Comparison of ENCODE assay signal across 8 cellular contexts in the genomic region with DNA sequence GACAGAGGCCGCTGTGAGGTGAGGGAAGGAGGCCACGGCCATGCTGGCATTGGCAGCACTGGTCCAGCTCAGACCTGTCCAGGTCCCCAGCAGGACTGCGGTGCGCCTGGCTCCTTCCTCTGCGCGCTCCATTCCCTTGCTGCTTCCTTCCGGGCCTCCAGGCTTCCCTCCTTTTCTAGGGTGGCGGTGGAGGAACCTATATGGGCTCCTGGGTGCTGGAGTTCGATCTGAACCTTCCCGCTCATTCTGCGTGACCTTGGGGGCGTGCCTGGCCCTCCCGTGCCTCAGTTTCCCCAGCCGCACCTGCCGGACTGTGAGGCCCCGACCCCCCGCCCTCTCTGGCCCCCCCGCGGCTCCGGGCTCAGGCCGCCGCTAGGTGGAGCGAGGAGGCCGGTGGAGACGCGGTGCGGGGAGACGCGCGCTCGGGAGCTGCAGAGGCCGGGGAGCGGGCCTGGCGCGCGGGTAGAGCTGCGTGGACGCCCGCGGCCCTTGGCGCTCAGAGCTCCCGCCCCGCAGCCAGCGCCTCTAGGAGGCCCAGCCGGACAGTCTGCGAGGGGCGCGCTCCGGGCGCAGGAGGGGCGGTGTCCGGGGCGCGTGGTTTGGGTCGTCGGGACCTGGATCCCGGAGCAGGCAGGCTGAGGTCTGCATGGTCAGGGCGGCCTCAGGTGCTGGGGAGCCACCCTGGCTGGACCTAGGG. TPM values are rescaled to one million over a fixed set of nuclear protein-coding genes. Genes with fewer than 3 reads are reported as not detected.
DNase-seq lines count a peak whose midpoint lies in the region; ATAC-seq and TF ChIP-seq lines count a peak whose summit lies in the region.

No MANE protein-coding gene starts in this region.

- no peak overlapping the region for H3K27ac Mint-ChIP-seq in stimulated activated effector memory CD8-positive, alpha-beta T cell treated with anti-CD3 and anti-CD28 coated beads, Interleukin-12 subunit alpha, Interleukin-12 subunit beta, amount 100 ng/mL, for 72 hours

- no peaks in the 10 kb centered on the region for H3K36me3 Mint-ChIP-seq in stimulated activated effector memory CD8-positive, alpha-beta T cell treated with anti-CD3 and anti-CD28 coated beads, Interleukin-12 subunit alpha, Interleukin-12 subunit beta, amount 100 ng/mL, for 72 hours

- H3K36me3 ChIP-seq in SK-N-MC (ENCODE audit: insufficient read depth, low read length): no peaks in the 10 kb centered on the region

- no peak overlapping the region for H3K9ac ChIP-seq in SK-N-MC (ENCODE audit: insufficient read length)

- H3K9me3 Mint-ChIP-seq in stimulated activated effector memory CD8-positive, alpha-beta T cell treated with anti-CD3 and anti-CD28 coated beads, Interleukin-12 subunit alpha, Interleukin-12 subunit beta, amount 100 ng/mL, for 72 hours: no peaks in the 10 kb centered on the region

- H3K4me3 ChIP-seq in AG09309 (ENCODE audit: control insufficient read depth, low read depth, low read length) (no peak overlapping the region), SK-N-MC (peak overlapping the region; percentile 42; the same call in 1 of the 2 replicates), choroid plexus epithelial cell (ENCODE audit: low read depth, low read length) (peak overlapping the region; percentile 20)

- TF ChIP-seq CTCF in AG09309 (IDR thresholded peaks at IDR 0.05; ENCODE audit: control insufficient read depth, insufficient read depth, low read depth, low read length, missing control alignments): peak; percentile 51
- peak; percentile 53 for TF ChIP-seq CTCF in choroid plexus epithelial cell (conservative IDR thresholded peaks at IDR 0.05; ENCODE audit: low read depth, low read length)

- no peak overlapping the region for H3K4me3 Mint-ChIP-seq in stimulated activated effector memory CD8-positive, alpha-beta T cell treated with anti-CD3 and anti-CD28 coated beads, Interleukin-12 subunit alpha, Interleukin-12 subunit beta, amount 100 ng/mL, for 72 hours

- H3K27ac ChIP-seq in SK-N-MC: no peak overlapping the region

- ATAC-seq in left lobe of liver: peak; percentile 95
- ATAC-seq in stimulated activated effector memory CD8-positive, alpha-beta T cell treated with anti-CD3 and anti-CD28 coated beads, Interleukin-12 subunit alpha, Interleukin-12 subunit beta, amount 100 ng/mL, for 72 hours: peak; percentile 53
- ATAC-seq in GM18498 (IDR thresholded peaks at IDR 0.05; ENCODE audit: unreplicated experiment): no peak

- no peaks in the 10 kb centered on the region for H3K9me3 ChIP-seq in SK-N-MC (ENCODE audit: low read depth, low read length)

- DNase-seq in AG09309 (ENCODE audit: low read depth): no peak
- peak; percentile 82 for DNase-seq in GM19240 (ENCODE audit: insufficient read length, low spot score)
- no peak for DNase-seq in SK-N-MC (ENCODE audit: low read depth, low spot score)
- peak; percentile 59 for DNase-seq in choroid plexus epithelial cell (ENCODE audit: low read depth)
- DNase-seq in left lobe of liver (ENCODE audit: low spot score): peak; percentile 61
- DNase-seq in stimulated activated effector memory CD8-positive, alpha-beta T cell treated with anti-CD3 and anti-CD28 coated beads, Interleukin-12 subunit alpha, Interleukin-12 subunit beta, amount 100 ng/mL, for 72 hours (ENCODE audit: low spot score in 2 of 2): no peak
- no peak for DNase-seq in dedifferentiated amniotic fluid mesenchymal stem cell (ENCODE audit: extremely low spot score)

- no peaks in the 10 kb centered on the region for H3K4me1 Mint-ChIP-seq in stimulated activated effector memory CD8-positive, alpha-beta T cell treated with anti-CD3 and anti-CD28 coated beads, Interleukin-12 subunit alpha, Interleukin-12 subunit beta, amount 100 ng/mL, for 72 hours

RNA-seq across cellular contexts. Expression of gene EFNA2, which starts 29.9 kb away (rescaled TPM):
- total RNA-seq in left lobe of liver: 8.6 TPM

RNA-seq across cellular contexts. Expression of gene FAM174C, which starts 40.3 kb away (rescaled TPM):
- total RNA-seq in left lobe of liver: 48.0 TPM

RNA-seq across cellular contexts. Expression of gene CIRBP, which starts 46.5 kb away (rescaled TPM):
- 125 TPM for total RNA-seq in left lobe of liver

Comparison
In these comparisons a context has a peak if more than half of its experiments do, and no peak if none do; other contexts are left out.
1. DNase-seq: peak in GM19240 (single experiment), choroid plexus epithelial cell (single experiment) and left lobe of liver (single experiment); none in AG09309 (single experiment), SK-N-MC (single experiment), stimulated activated effector memory CD8-positive, alpha-beta T cell treated with anti-CD3 and anti-CD28 coated beads, Interleukin-12 subunit alpha, Interleukin-12 subunit beta, amount 100 ng/mL, for 72 hours (0 of 2) and dedifferentiated amniotic fluid mesenchymal stem cell (single experiment).